In genomic region chr6:129287778-129288177, GRCh38 we compare ENCODE assay signal across 35 cellular contexts.
"Had no signal": no experiment of that assay in that cellular context is flagged by ENCODE, and none has a peak within 500 bp of the region (broad histone marks: within the 10 kb centered on the region; RNA-seq: fewer than 3 reads in every experiment).

No MANE protein-coding gene starts in this region.

- H3K4me2 ChIP-seq: KMS-11 had no signal

- H3K9ac ChIP-seq: KMS-11 had no signal

- H3K9me3 ChIP-seq: MG63 had no signal

- H3K27ac ChIP-seq: KMS-11 had no signal

- H3K27me3 ChIP-seq: MG63 had no signal

- H3K4me3 ChIP-seq: MG63 had no signal

- H3K36me3 ChIP-seq: MG63 had no signal

- DNase-seq: Karpas-422, Kasumi-1, MG63, MM.1S, MV-4-11, NCI-H1048, NCI-H1092, NCI-H1092 treated with DMSO at 0.1 percent for 48 hours, NCI-H1105 treated with DMSO at 0.1 percent for 48 hours, NCI-H1417, NCI-H1417 treated with DMSO at 0.1 percent for 48 hours, NCI-H1436, NCI-H1436 treated with DMSO at 0.1 percent for 48 hours, NCI-H146, NCI-H1694, NCI-H1694 treated with DMSO at 0.1 percent for 48 hours, NCI-H187, NCI-H187 treated with DMSO at 0.1 percent for 48 hours, NCI-H1930, NCI-H2029, NCI-H2029 treated with DMSO at 0.1 percent for 48 hours, NCI-H2081, NCI-H2081 treated with DMSO at 0.1 percent for 48 hours, NCI-H2107, NCI-H2171, NCI-H2171 treated with DMSO at 0.1 percent for 48 hours, NCI-H2227 treated with DMSO at 0.1 percent for 48 hours, NCI-H226, NCI-H345, NCI-H446, NCI-H446 treated with DMSO at 0.1 percent for 48 hours, NCI-H510A, NCI-H510A treated with DMSO at 0.1 percent for 48 hours, NCI-H524 had no signal
